ENCODE assay signal across 29 cellular contexts in genomic region chr5:136026636-136027035, GRCh38. TPM values are rescaled to one million over a fixed set of nuclear protein-coding genes. Genes with fewer than 3 reads are reported as not detected.
"Had no signal": no experiment of that assay in that cellular context is flagged by ENCODE, and none has a peak within 500 bp of the region (broad histone marks: within the 10 kb centered on the region; RNA-seq: fewer than 3 reads in every experiment).

No MANE protein-coding gene starts in this region.

- H3K27me3 ChIP-seq: colonic mucosa, heart left ventricle, pancreas, suprapubic skin, tibial nerve had no signal

- H3K27ac Mint-ChIP-seq: activated B cell treated with CpG ODN at 0.5 μM for 24 hours; activated naive CD4-positive, alpha-beta T cell treated with anti-CD3 and anti-CD28 coated beads, Interleukin-2, amount 50 U/mL, for 72 hours; activated T-cell treated with anti-CD3 and anti-CD28 coated beads, Interleukin-2, amount 50 U/mL, for 72 hours; nephron progenitor cell; stimulated activated memory B cell treated with anti-CD40 and anti-IgM and Interleukin-4, amounts not matched to agents 10 μg/mL and 1 μg/mL and 100 μg/mL, for 72 hours had no signal

- H3K4me3 ChIP-seq: colonic mucosa, heart left ventricle, left lung, lung, mucosa of descending colon, pancreas, prostate gland, stomach, suprapubic skin, tibial nerve had no signal

- H3K9me3 ChIP-seq: colonic mucosa, heart left ventricle, left lung, mucosa of descending colon, neutrophil, pancreas, prostate gland, stomach, suprapubic skin, tibial nerve had no signal

- ATAC-seq: activated naive CD4-positive, alpha-beta T cell treated with anti-CD3 and anti-CD28 coated beads, Interleukin-2, amount 50 U/mL, for 72 hours; activated T-cell treated with anti-CD3 and anti-CD28 coated beads, Interleukin-2, amount 50 U/mL, for 72 hours; esophagus mucosa; left lung; mucosa of descending colon; pancreas; stimulated activated memory B cell treated with anti-CD40 and anti-IgM and Interleukin-4, amounts not matched to agents 10 μg/mL and 1 μg/mL and 100 μg/mL, for 72 hours had no signal

- H3K36me3 ChIP-seq: colonic mucosa, heart left ventricle, left lung, neutrophil, pancreas, prostate gland, stomach, suprapubic skin, tibial nerve had no signal

- H3K36me3 Mint-ChIP-seq: activated naive CD4-positive, alpha-beta T cell treated with anti-CD3 and anti-CD28 coated beads, Interleukin-2, amount 50 U/mL, for 72 hours; stimulated activated memory B cell treated with anti-CD40 and anti-IgM and Interleukin-4, amounts not matched to agents 10 μg/mL and 1 μg/mL and 100 μg/mL, for 72 hours had no signal

- H3K4me3 Mint-ChIP-seq: activated B cell treated with CpG ODN at 0.5 μM for 24 hours; activated T-cell treated with anti-CD3 and anti-CD28 coated beads, Interleukin-2, amount 50 U/mL, for 72 hours; central memory CD8-positive, alpha-beta T cell; nephron progenitor cell; stimulated activated memory B cell treated with anti-CD40 and anti-IgM and Interleukin-4, amounts not matched to agents 10 μg/mL and 1 μg/mL and 100 μg/mL, for 72 hours had no signal

- FAIRE-seq: bronchial epithelial cell, pancreas, small intestine had no signal

- DNase-seq: activated B cell treated with CpG ODN at 0.5 μM for 24 hours; activated CD4-positive, alpha-beta T cell treated with anti-CD3 and anti-CD28 coated beads, Interleukin-2, amount 50 U/mL, for 1 hour; activated naive CD4-positive, alpha-beta T cell; activated T-cell treated with anti-CD3 and anti-CD28 coated beads for 4 hours; activated T-cell treated with anti-CD3 and anti-CD28 coated beads, Interleukin-2, amount 50 U/mL, for 72 hours; colonic mucosa; foreskin fibroblast; left lung; mucosa of descending colon; nephron progenitor cell; pancreas; retina; small intestine; stimulated activated CD4-positive, alpha-beta T cell treated with anti-CD3 and anti-CD28 coated beads, Interleukin-1b, Interleukin-23, amount 100 ng/mL, for 48 hours; stimulated activated CD4-positive, alpha-beta T cell treated with anti-CD3 and anti-CD28 coated beads, Interleukin-4, amount 100 ng/mL, for 4 hours; stimulated activated CD8-positive, alpha-beta memory T cell treated with anti-CD3 and anti-CD28 coated beads, Interleukin-4, amount 100 ng/mL, for 48 hours; stomach; T-helper 2 cell had no signal

- H3K27ac ChIP-seq: colonic mucosa, left lung, neutrophil, pancreas, prostate gland, suprapubic skin, tibial nerve had no signal

- H3K4me1 Mint-ChIP-seq: activated B cell treated with CpG ODN at 0.5 μM for 24 hours; stimulated activated memory B cell treated with anti-CD40 and anti-IgM and Interleukin-4, amounts not matched to agents 10 μg/mL and 1 μg/mL and 100 μg/mL, for 72 hours had no signal

- H3K9me3 Mint-ChIP-seq: activated B cell treated with CpG ODN at 0.5 μM for 24 hours; activated naive CD4-positive, alpha-beta T cell treated with anti-CD3 and anti-CD28 coated beads, Interleukin-2, amount 50 U/mL, for 72 hours; activated T-cell treated with anti-CD3 and anti-CD28 coated beads, Interleukin-2, amount 50 U/mL, for 72 hours; central memory CD8-positive, alpha-beta T cell; nephron progenitor cell; stimulated activated memory B cell treated with anti-CD40 and anti-IgM and Interleukin-4, amounts not matched to agents 10 μg/mL and 1 μg/mL and 100 μg/mL, for 72 hours had no signal

- H3K4me1 ChIP-seq: prostate gland had no signal

RNA-seq across cellular contexts. Expression of gene TGFBI, which starts 2.2 kb away (rescaled TPM):
- total RNA-seq: activated naive CD4-positive, alpha-beta T cell treated with anti-CD3 and anti-CD28 coated beads, Interleukin-2, amount 50 U/mL, for 72 hours; activated T-cell treated with anti-CD3 and anti-CD28 coated beads, Interleukin-2, amount 50 U/mL, for 72 hours had no signal
